8 cellular contexts compared by ENCODE assay signal in the genomic region with DNA sequence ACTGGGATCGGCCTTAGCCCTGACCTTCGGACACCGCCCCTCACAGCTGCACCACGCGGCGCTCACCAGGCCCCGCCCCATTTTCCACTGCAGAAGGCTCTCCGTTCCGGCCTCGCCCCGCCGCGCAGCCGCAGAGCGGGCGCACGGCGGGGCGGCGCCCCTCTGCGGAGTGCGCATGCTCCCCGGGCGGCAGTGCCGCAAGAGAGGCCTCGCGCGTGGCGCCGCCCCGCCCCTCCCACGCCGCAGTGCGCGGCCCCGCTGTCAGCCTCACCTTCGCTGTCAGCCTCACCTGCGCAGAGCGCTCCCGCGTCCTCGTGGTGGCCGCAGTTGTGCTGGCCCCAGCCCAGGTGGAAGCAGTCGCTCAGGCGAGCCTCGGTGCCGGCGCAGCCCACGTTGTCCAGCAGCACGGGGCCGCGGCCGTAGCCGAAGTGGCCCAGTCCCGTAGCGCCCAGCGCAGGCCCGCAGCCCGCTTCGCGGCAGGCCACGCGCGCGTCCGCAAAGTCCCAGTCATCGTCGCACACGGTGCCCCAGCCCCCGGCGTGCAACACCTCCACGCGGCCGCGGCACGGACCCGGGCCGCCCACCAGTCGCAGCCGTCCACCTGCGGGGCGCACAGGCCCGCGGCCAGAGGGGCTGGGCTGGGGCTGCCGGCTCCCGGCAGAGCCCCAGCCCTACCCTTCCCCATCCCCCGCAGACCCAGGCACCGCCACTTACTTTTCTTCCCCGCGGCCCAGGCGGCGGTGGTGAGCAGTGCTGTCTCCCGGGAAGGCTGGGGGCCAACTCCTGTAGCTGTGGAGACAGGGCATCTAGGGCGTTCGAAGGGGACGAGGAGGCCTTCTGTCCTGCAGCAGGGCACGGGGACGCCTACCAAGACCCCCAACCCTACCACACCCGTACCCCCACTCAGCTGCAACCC. TPM values are rescaled to one million over a fixed set of nuclear protein-coding genes. Genes with fewer than 3 reads are reported as not detected.
DNase-seq lines count a peak whose midpoint lies in the region; ATAC-seq and TF ChIP-seq lines count a peak whose summit lies in the region.

No MANE protein-coding gene starts in this region.

- no peaks in the 10 kb centered on the region for H3K27me3 Mint-ChIP-seq in CD8-positive, alpha-beta T cell (ENCODE audit: low read depth)
- peaks cover 3% of the 10 kb centered on the region for H3K27me3 Mint-ChIP-seq in activated CD8-positive, alpha-beta T cell treated with anti-CD3 and anti-CD28 coated beads, Interleukin-2, amount 10 ng/mL, durations not matched to agents 7 days and 5 days (ENCODE audit: low read depth)

- POLR2A ChIA-PET in CD8-positive, alpha-beta T cell (lab: Charles Lee) = interaction anchor here (1.0 to 1.4 kb wide), 3 partner anchors 35 to 75 kb away, joined by 5 to 10 read pairs (median 5); a partner anchor contains a TSS
- POLR2A ChIA-PET in activated CD8-positive, alpha-beta T cell treated with anti-CD3 and anti-CD28 coated beads, Interleukin-2, amount 10 ng/mL, durations not matched to agents 7 days and 5 days (lab: Charles Lee) = interaction anchor here (1.5 kb wide), 2 partner anchors 35 to 75 kb away, joined by 4 to 6 read pairs; a partner anchor contains a TSS

- peak overlapping the region; percentile 80 for H2BK15ac ChIP-seq in mesenchymal stem cell (ENCODE audit: low read depth, poor library complexity, severe bottlenecking)

- H3K27me3 ChIP-seq in CD8-positive, alpha-beta T cell (ENCODE audit: insufficient read depth, low read length) = no peaks in the 10 kb centered on the region
- no peaks in the 10 kb centered on the region for H3K27me3 ChIP-seq in mesenchymal stem cell (ENCODE audit: control insufficient read depth in 1 of 2, insufficient read depth in 1 of 2, low read length in 2 of 2)

- peak overlapping the region; percentile 98 for H4K8ac ChIP-seq in mesenchymal stem cell (ENCODE audit: low read length)

- no peaks in the 10 kb centered on the region for H3K79me1 ChIP-seq in mesenchymal stem cell (replicated peaks; ENCODE audit: low read length, poor library complexity, severe bottlenecking)

- H3K18ac ChIP-seq in mesenchymal stem cell (ENCODE audit: low read depth in 1 of 2, low read length in 2 of 2) = peak overlapping the region; percentile 97 to 100

- H3K4me1 ChIP-seq in CD8-positive, alpha-beta T cell (ENCODE audit: insufficient read depth, low read length) = peaks cover 20% of the 10 kb centered on the region
- H3K4me1 ChIP-seq in mesenchymal stem cell (ENCODE audit: control insufficient read depth, insufficient read depth, low read depth, low read length) = peaks cover 22% of the 10 kb centered on the region

- H3K4me3 ChIP-seq in CD8-positive, alpha-beta T cell (ENCODE audit: low read depth, low read length) = peak overlapping the region; percentile 85
- peak overlapping the region; percentile 82 to 84 for H3K4me3 ChIP-seq in mesenchymal stem cell (ENCODE audit: insufficient read depth in 1 of 2, low read depth in 1 of 2, low read length in 2 of 2)

- peak overlapping the region; percentile 69 for H3K27ac ChIP-seq in CD8-positive, alpha-beta T cell (ENCODE audit: low read depth, low read length)
- no peak overlapping the region for H3K27ac ChIP-seq in mesenchymal stem cell (ENCODE audit: low read length, poor library complexity, severe bottlenecking)

- peak overlapping the region; percentile 53 for H2BK5ac ChIP-seq in mesenchymal stem cell (ENCODE audit: low read depth, low read length, poor library complexity, severe bottlenecking)

- 7% methylated on average over 78 of the region's 99 CpGs for WGBS in mesenchymal stem cell

- ATAC-seq in CD8-positive, alpha-beta T cell = peak; percentile 83
- peak; percentile 91 for ATAC-seq in GM19452 (IDR thresholded peaks at IDR 0.05; ENCODE audit: unreplicated experiment)
- ATAC-seq in HG03571 (IDR thresholded peaks at IDR 0.05; ENCODE audit: unreplicated experiment) = peak; percentile 72
- ATAC-seq in activated CD8-positive, alpha-beta T cell treated with anti-CD3 and anti-CD28 coated beads, Interleukin-2, amount 10 ng/mL, durations not matched to agents 7 days and 5 days = peak; percentile 84

- H3K4me1 Mint-ChIP-seq in CD8-positive, alpha-beta T cell (ENCODE audit: low read depth) = peaks cover 17% of the 10 kb centered on the region
- peaks cover 30% of the 10 kb centered on the region for H3K4me1 Mint-ChIP-seq in activated CD8-positive, alpha-beta T cell treated with anti-CD3 and anti-CD28 coated beads, Interleukin-2, amount 10 ng/mL, durations not matched to agents 7 days and 5 days (ENCODE audit: low read depth)

- TF ChIP-seq CTCF in CD8-positive, alpha-beta T cell (IDR thresholded peaks at IDR 0.05) = no peak

- H4K91ac ChIP-seq in mesenchymal stem cell (ENCODE audit: low read length) = peak overlapping the region; percentile 98

- peak overlapping the region; percentile 94 to 99 for H3K4ac ChIP-seq in mesenchymal stem cell (ENCODE audit: low read depth in 1 of 2, low read length in 2 of 2)

- H3K14ac ChIP-seq in mesenchymal stem cell (ENCODE audit: low read length in 2 of 2) = peak overlapping the region in 1 of 2 experiments; percentile 100

- H3K23ac ChIP-seq in mesenchymal stem cell (ENCODE audit: low read length in 2 of 2) = peak overlapping the region; percentile 67 to 98

- H2AK5ac ChIP-seq in mesenchymal stem cell (ENCODE audit: low read length, severe bottlenecking) = no peak overlapping the region

- intact Hi-C loops in CD8-positive, alpha-beta T cell (cut with DNase I, micrococcal nuclease) = loop anchor here (1.0 to 2.0 kb wide), 6 partner anchors 34 to 193 kb away; a partner anchor contains a TSS

- H3K9me3 Mint-ChIP-seq in CD8-positive, alpha-beta T cell = no peaks in the 10 kb centered on the region
- no peaks in the 10 kb centered on the region for H3K9me3 Mint-ChIP-seq in activated CD8-positive, alpha-beta T cell treated with anti-CD3 and anti-CD28 coated beads, Interleukin-2, amount 10 ng/mL, durations not matched to agents 7 days and 5 days (ENCODE audit: insufficient read depth)

- H2BK12ac ChIP-seq in mesenchymal stem cell (ENCODE audit: low read length in 2 of 2) = peak overlapping the region in 1 of 2 experiments; percentile 82

- peak overlapping the region; percentile 54 for H2BK120ac ChIP-seq in mesenchymal stem cell (ENCODE audit: low read depth, low read length)

- CTCF ChIA-PET in CD8-positive, alpha-beta T cell (lab: Charles Lee) = interaction anchor here (0.6 kb wide), 1 partner anchor 527 kb away, joined by 5 read pairs; no protein-coding TSS in a partner anchor
- CTCF ChIA-PET in activated CD8-positive, alpha-beta T cell treated with anti-CD3 and anti-CD28 coated beads, Interleukin-2, amount 10 ng/mL, durations not matched to agents 7 days and 5 days (lab: Charles Lee) = interaction anchor here (0.6 to 1.5 kb wide), 3 partner anchors 15 to 34 kb away, joined by 3 read pairs; a partner anchor contains a TSS

- H3K36me3 Mint-ChIP-seq in CD8-positive, alpha-beta T cell = no peaks in the 10 kb centered on the region
- H3K36me3 Mint-ChIP-seq in activated CD8-positive, alpha-beta T cell treated with anti-CD3 and anti-CD28 coated beads, Interleukin-2, amount 10 ng/mL, durations not matched to agents 7 days and 5 days (ENCODE audit: low read depth) = no peaks in the 10 kb centered on the region

- H3K4me3 Mint-ChIP-seq in CD8-positive, alpha-beta T cell = peak overlapping the region; percentile 86
- H3K4me3 Mint-ChIP-seq in activated CD8-positive, alpha-beta T cell treated with anti-CD3 and anti-CD28 coated beads, Interleukin-2, amount 10 ng/mL, durations not matched to agents 7 days and 5 days = peak overlapping the region; percentile 83

- H2AFZ ChIP-seq in mesenchymal stem cell (ENCODE audit: low read depth, low read length) = peak overlapping the region; percentile 100

- peak overlapping the region; percentile 82 for H3K27ac Mint-ChIP-seq in CD8-positive, alpha-beta T cell
- H3K27ac Mint-ChIP-seq in activated CD8-positive, alpha-beta T cell treated with anti-CD3 and anti-CD28 coated beads, Interleukin-2, amount 10 ng/mL, durations not matched to agents 7 days and 5 days = peak overlapping the region; percentile 99

- no peaks in the 10 kb centered on the region for H3K9me3 ChIP-seq in CD8-positive, alpha-beta T cell (ENCODE audit: low read length)
- no peaks in the 10 kb centered on the region for H3K9me3 ChIP-seq in mesenchymal stem cell (ENCODE audit: control insufficient read depth, low read length)

- peak overlapping the region; percentile 94 for H3K4me2 ChIP-seq in mesenchymal stem cell (ENCODE audit: low read length, poor library complexity, severe bottlenecking)

- DNase-seq in CD8-positive, alpha-beta T cell = peak; percentile 77 to 95 (median 88)
- DNase-seq in NCI-H82 treated with DMSO at 0.1 percent for 48 hours (lab: John Stamatoyannopoulos, UW; ENCODE audit: unreplicated experiment) = peak; percentile 91
- peak; percentile 92 for DNase-seq in activated CD8-positive, alpha-beta T cell treated with anti-CD3 and anti-CD28 coated beads, Interleukin-2, amount 10 ng/mL, durations not matched to agents 7 days and 5 days
- peak; percentile 86 for DNase-seq in effector CD8-positive, alpha-beta T cell (lab: John Stamatoyannopoulos, UW)
- DNase-seq in mesenchymal stem cell = peak; percentile 82
- peak; percentile 82 for DNase-seq in stimulated activated CD8-positive, alpha-beta memory T cell treated with anti-CD3 and anti-CD28 coated beads, Interleukin-12 subunit alpha, Interleukin-12 subunit beta, amount 100 ng/mL, for 24 hours (ENCODE audit: extremely low read depth)

- H3K9ac ChIP-seq in mesenchymal stem cell (ENCODE audit: low read length) = peak overlapping the region; percentile 89

- no peaks in the 10 kb centered on the region for H3K36me3 ChIP-seq in CD8-positive, alpha-beta T cell (ENCODE audit: insufficient read depth, low read length)
- peaks cover 0 to 5% of the 10 kb centered on the region in 2 experiments for H3K36me3 ChIP-seq in mesenchymal stem cell (ENCODE audit: control insufficient read depth in 1 of 2, insufficient read depth in 2 of 2, low read depth in 1 of 2, low read length in 2 of 2)

RNA-seq across cellular contexts. Expression of a gene that starts 16.1 kb away (rescaled TPM):
- total RNA-seq in CD8-positive, alpha-beta T cell = not detected
- total RNA-seq in activated CD8-positive, alpha-beta T cell treated with anti-CD3 and anti-CD28 coated beads, Interleukin-2, amount 10 ng/mL, durations not matched to agents 7 days and 5 days = under 1 TPM in 1 of 2 experiments, not detected in 1; 0.47 TPM
- 0.46 TPM for polyA plus RNA-seq in mesenchymal stem cell (2013, experiment 1 of 2)
- 0.49 TPM for polyA plus RNA-seq in mesenchymal stem cell (2013, experiment 2 of 2)

RNA-seq across cellular contexts. Expression of a gene that starts 31.4 kb away (rescaled TPM):
- 1 to 10 TPM; 6.6 to 9.8 TPM for total RNA-seq in CD8-positive, alpha-beta T cell
- 1 to 10 TPM; 4.0 to 5.9 TPM for total RNA-seq in activated CD8-positive, alpha-beta T cell treated with anti-CD3 and anti-CD28 coated beads, Interleukin-2, amount 10 ng/mL, durations not matched to agents 7 days and 5 days
- 1.9 TPM for polyA plus RNA-seq in mesenchymal stem cell (2013, experiment 1 of 2)
- 4.6 TPM for polyA plus RNA-seq in mesenchymal stem cell (2013, experiment 2 of 2)

RNA-seq across cellular contexts. Expression of a gene that starts 34.6 kb away (rescaled TPM):
- total RNA-seq in CD8-positive, alpha-beta T cell = 10 to 100 TPM; 17.7 to 19.3 TPM
- 10 to 100 TPM; 77.9 to 79.3 TPM for total RNA-seq in activated CD8-positive, alpha-beta T cell treated with anti-CD3 and anti-CD28 coated beads, Interleukin-2, amount 10 ng/mL, durations not matched to agents 7 days and 5 days
- 106 TPM for polyA plus RNA-seq in mesenchymal stem cell (2013, experiment 1 of 2)
- polyA plus RNA-seq in mesenchymal stem cell (2013, experiment 2 of 2) = 107 TPM
